In genomic region chr6:80522556-80522955, GRCh38 we compare ENCODE assay signal across 34 cellular contexts.
DNase-seq lines count a peak whose midpoint lies in the region; ATAC-seq, FAIRE-seq and TF ChIP-seq lines count a peak whose summit lies in the region.
"Had no signal": no experiment of that assay in that cellular context is flagged by ENCODE, and none has a peak within 500 bp of the region (broad histone marks: within the 10 kb centered on the region; RNA-seq: fewer than 3 reads in every experiment).

No MANE protein-coding gene starts in this region.

- peaks cover 2% of the 10 kb centered on the region for H3K9me3 Mint-ChIP-seq in glutamatergic neuron (ENCODE audit: unreplicated experiment)
- H3K9me3 Mint-ChIP-seq in stimulated activated memory B cell treated with anti-CD40 and anti-IgM and Interleukin-4, amounts not matched to agents 10 μg/mL and 1 μg/mL and 100 μg/mL, for 72 hours = no peaks in the 10 kb centered on the region
- H3K9me3 Mint-ChIP-seq: CD8-positive, alpha-beta T cell; IgD-negative memory B cell; stimulated activated naive B cell treated with anti-CD40 and anti-IgM and Interleukin-4, amounts not matched to agents 10 μg/mL and 1 μg/mL and 100 μg/mL, for 72 hours had no signal

- POLR2A ChIA-PET in A673 (lab: Charles Lee; ENCODE audit: low non-redundant PET) = interaction anchor here (0.6 kb wide), 1 partner anchor 81 kb away, joined by 4 read pairs; no protein-coding TSS in a partner anchor

- no peak overlapping the region for H3K4me2 ChIP-seq in neuronal stem cell (ENCODE audit: insufficient read depth, low read length, poor library complexity, severe bottlenecking)

- H3K4me1 ChIP-seq in A673 (ENCODE audit: insufficient read depth, low read length, poor library complexity, severe bottlenecking) (peaks cover 24% of the 10 kb centered on the region), neuronal stem cell (ENCODE audit: control insufficient read depth in 2 of 2, insufficient read depth in 1 of 2, low read depth in 1 of 2, low read length in 2 of 2) (peaks cover 3 to 18% of the 10 kb centered on the region in 2 donors), small intestine (ENCODE audit: control insufficient read depth in 2 of 2, insufficient read depth in 1 of 2, low read depth in 1 of 2, low read length in 1 of 2) (peaks cover 0 to 5% of the 10 kb centered on the region in 2 donors)
- H3K4me1 ChIP-seq: HAP-1, right atrium auricular region, suprapubic skin had no signal

- no peak overlapping the region for H3K4me3 Mint-ChIP-seq in glutamatergic neuron (ENCODE audit: unreplicated experiment)
- no peak overlapping the region for H3K4me3 Mint-ChIP-seq in stimulated activated memory B cell treated with anti-CD40 and anti-IgM and Interleukin-4, amounts not matched to agents 10 μg/mL and 1 μg/mL and 100 μg/mL, for 72 hours
- H3K4me3 Mint-ChIP-seq: CD8-positive, alpha-beta T cell; IgD-negative memory B cell; naive thymus-derived CD4-positive, alpha-beta T cell; stimulated activated naive B cell treated with anti-CD40 and anti-IgM and Interleukin-4, amounts not matched to agents 10 μg/mL and 1 μg/mL and 100 μg/mL, for 72 hours had no signal

- no peak overlapping the region for H3K18ac ChIP-seq in neuronal stem cell (ENCODE audit: low read length)

- H3K27me3 Mint-ChIP-seq in glutamatergic neuron (ENCODE audit: unreplicated experiment) = no peaks in the 10 kb centered on the region
- no peaks in the 10 kb centered on the region for H3K27me3 Mint-ChIP-seq in stimulated activated memory B cell treated with anti-CD40 and anti-IgM and Interleukin-4, amounts not matched to agents 10 μg/mL and 1 μg/mL and 100 μg/mL, for 72 hours
- H3K27me3 Mint-ChIP-seq: IgD-negative memory B cell; stimulated activated naive B cell treated with anti-CD40 and anti-IgM and Interleukin-4, amounts not matched to agents 10 μg/mL and 1 μg/mL and 100 μg/mL, for 72 hours had no signal

- no peak overlapping the region for H2BK15ac ChIP-seq in neuronal stem cell (ENCODE audit: low read length)

- no peak overlapping the region for H3K14ac ChIP-seq in neuronal stem cell (ENCODE audit: low read length)

- no peak overlapping the region for H3K9ac ChIP-seq in neuronal stem cell (ENCODE audit: low read depth, low read length, poor library complexity)

- no peaks in the 10 kb centered on the region for H3K79me1 ChIP-seq in neuronal stem cell (ENCODE audit: low read depth, low read length)

- H3K36me3 ChIP-seq in A673 (ENCODE audit: insufficient read depth, low read length, poor library complexity, severe bottlenecking) (no peaks in the 10 kb centered on the region), neuronal stem cell (replicated peaks in 1 of 2; ENCODE audit: control insufficient read depth in 2 of 2, insufficient read depth in 2 of 2, low read length in 2 of 2) (no peaks in the 10 kb centered on the region), small intestine (ENCODE audit: control insufficient read depth in 2 of 2, insufficient read depth in 2 of 2, low read length in 2 of 2) (no peaks in the 10 kb centered on the region)
- H3K36me3 ChIP-seq: esophagus muscularis mucosa, HAP-1, ovary, right atrium auricular region, suprapubic skin had no signal

- intact Hi-C loops in A673 (cut with micrococcal nuclease; ENCODE audit: unreplicated experiment) = no loop called here

- no peaks in the 10 kb centered on the region for H3K36me3 Mint-ChIP-seq in glutamatergic neuron (ENCODE audit: unreplicated experiment)
- no peaks in the 10 kb centered on the region for H3K36me3 Mint-ChIP-seq in stimulated activated memory B cell treated with anti-CD40 and anti-IgM and Interleukin-4, amounts not matched to agents 10 μg/mL and 1 μg/mL and 100 μg/mL, for 72 hours
- H3K36me3 Mint-ChIP-seq: CD8-positive, alpha-beta T cell; IgD-negative memory B cell; stimulated activated naive B cell treated with anti-CD40 and anti-IgM and Interleukin-4, amounts not matched to agents 10 μg/mL and 1 μg/mL and 100 μg/mL, for 72 hours had no signal

- H3K27me3 ChIP-seq in A673 (replicated peaks; ENCODE audit: insufficient read depth, low read depth, low read length, poor library complexity) (no peaks in the 10 kb centered on the region), neuronal stem cell (ENCODE audit: control insufficient read depth in 3 of 3, insufficient read depth in 3 of 3, low read depth in 1 of 3, low read length in 3 of 3) (no peaks in the 10 kb centered on the region), small intestine (ENCODE audit: control insufficient read depth in 2 of 2, insufficient read depth in 2 of 2, low read length in 2 of 2) (no peaks in the 10 kb centered on the region)
- H3K27me3 ChIP-seq: esophagus muscularis mucosa, ovary, right atrium auricular region, suprapubic skin had no signal

- no peak for ATAC-seq in stimulated activated memory B cell treated with anti-CD40 and anti-IgM and Interleukin-4, amounts not matched to agents 10 μg/mL and 1 μg/mL and 100 μg/mL, for 72 hours
- ATAC-seq: CD8-positive, alpha-beta T cell; naive thymus-derived CD4-positive, alpha-beta T cell; PC-3; stimulated activated naive B cell treated with anti-CD40 and anti-IgM and Interleukin-4, amounts not matched to agents 10 μg/mL and 1 μg/mL and 100 μg/mL, for 72 hours had no signal

- H3K4me1 Mint-ChIP-seq in glutamatergic neuron (ENCODE audit: low read depth, unreplicated experiment) = peaks cover 10% of the 10 kb centered on the region
- H3K4me1 Mint-ChIP-seq in stimulated activated memory B cell treated with anti-CD40 and anti-IgM and Interleukin-4, amounts not matched to agents 10 μg/mL and 1 μg/mL and 100 μg/mL, for 72 hours = no peaks in the 10 kb centered on the region
- H3K4me1 Mint-ChIP-seq: IgD-negative memory B cell; stimulated activated naive B cell treated with anti-CD40 and anti-IgM and Interleukin-4, amounts not matched to agents 10 μg/mL and 1 μg/mL and 100 μg/mL, for 72 hours had no signal

- peak overlapping the region; percentile 28 for H3K27ac Mint-ChIP-seq in glutamatergic neuron (ENCODE audit: unreplicated experiment)
- H3K27ac Mint-ChIP-seq in stimulated activated memory B cell treated with anti-CD40 and anti-IgM and Interleukin-4, amounts not matched to agents 10 μg/mL and 1 μg/mL and 100 μg/mL, for 72 hours = no peak overlapping the region
- H3K27ac Mint-ChIP-seq: CD8-positive, alpha-beta T cell; IgD-negative memory B cell; naive thymus-derived CD4-positive, alpha-beta T cell; stimulated activated naive B cell treated with anti-CD40 and anti-IgM and Interleukin-4, amounts not matched to agents 10 μg/mL and 1 μg/mL and 100 μg/mL, for 72 hours had no signal

- H4K91ac ChIP-seq in neuronal stem cell (ENCODE audit: low read depth, low read length, poor library complexity) = no peak overlapping the region

- H3K9me3 ChIP-seq in A673 (ENCODE audit: low read depth, low read length, poor library complexity, severe bottlenecking) (no peaks in the 10 kb centered on the region), neuronal stem cell (replicated peaks in 1 of 2; ENCODE audit: control insufficient read depth in 2 of 2, insufficient read depth in 1 of 2, low read depth in 1 of 2, low read length in 2 of 2) (no peaks in the 10 kb centered on the region), small intestine (ENCODE audit: control insufficient read depth, low read depth) (no peaks in the 10 kb centered on the region)
- H3K9me3 ChIP-seq: esophagus muscularis mucosa, HAP-1, ovary, right atrium auricular region, suprapubic skin had no signal

- H3K23ac ChIP-seq in neuronal stem cell (ENCODE audit: low read depth, low read length, poor library complexity) = no peak overlapping the region

- no CpG with 5 or more reads among the region's 3 CpGs for WGBS in neuronal stem cell (ENCODE audit: extremely low coverage in 2 of 2, insufficient read length in 2 of 2, insufficient replicate concordance in 1 of 2), 2 donors
- 67 to 83% (median 74%) methylated on average over 3 of the region's 3 CpGs for WGBS in small intestine, 3 donors

- H3K4ac ChIP-seq in neuronal stem cell (ENCODE audit: low read length) = no peak overlapping the region

- BruUV-seq in A673 (replicated peaks; lab: Mats Ljungman, UMichigan) = no TSS peak

- no peak for FAIRE-seq in small intestine (lab: Jason Lieb, UNC)
- FAIRE-seq: A204.1, frontal cortex, urothelium cell line had no signal

- no peak overlapping the region for H2BK12ac ChIP-seq in neuronal stem cell (ENCODE audit: low read length)

- CTCF ChIA-PET in A673 (lab: Charles Lee) = no interaction called here

- H2BK5ac ChIP-seq in neuronal stem cell (ENCODE audit: low read length) = no peak overlapping the region

- H4K8ac ChIP-seq in neuronal stem cell (ENCODE audit: low read depth, low read length) = no peak overlapping the region

- H3K4me3 ChIP-seq in A673 (ENCODE audit: low read depth, low read length, poor library complexity, severe bottlenecking) (no peak overlapping the region), cardiac fibroblast (replicated peaks in 1 of 2; ENCODE audit: low read depth in 2 of 2, low read length in 2 of 2) (no peak overlapping the region), neuronal stem cell (ENCODE audit: low read length in 2 of 2) (no peak overlapping the region), small intestine (ENCODE audit: low read depth in 1 of 2, low read length in 2 of 2) (no peak overlapping the region)
- H3K4me3 ChIP-seq: HAP-1, suprapubic skin had no signal

- no peak overlapping the region for H2AK5ac ChIP-seq in neuronal stem cell (ENCODE audit: low read depth, low read length)

- H2BK120ac ChIP-seq in neuronal stem cell (ENCODE audit: low read depth, low read length) = no peak overlapping the region

- DNase-seq in A673 (ENCODE audit: low spot score) (no peak), cardiac fibroblast (ENCODE audit: low read depth in 2 of 2) (peak; percentile 29 to 57), glutamatergic neuron (no peak), neuronal stem cell (ENCODE audit: low spot score) (no peak), small intestine (no peak), dedifferentiated amniotic fluid mesenchymal stem cell (ENCODE audit: extremely low spot score) (no peak)
- no peak for DNase-seq in activated CD4-positive, alpha-beta T cell treated with anti-CD3 and anti-CD28 coated beads for 48 hours
- DNase-seq: activated CD4-positive, alpha-beta T cell treated with anti-CD3 and anti-CD28 coated beads for 4 hours; activated gamma-delta T cell; activated T-cell treated with anti-CD3 and anti-CD28 coated beads, Interleukin-2, amount 50 U/mL, for 1 hour; AML-193; CD8-positive, alpha-beta T cell; DMS153; effector CD8-positive, alpha-beta T cell; left cardiac atrium; naive thymus-derived CD4-positive, alpha-beta T cell; NCI-H1092; NCI-H187; NCI-H2171 treated with DMSO at 0.1 percent for 48 hours; NCI-H524; NK-92 treated with Interleukin-12 subunit alpha and Interleukin-12 subunit beta, amount 100 ng/mL, for 24 hours; ovary; PC-3; stimulated activated CD4-positive, alpha-beta T cell treated with anti-CD3 and anti-CD28 coated beads, Interleukin-4, amount 100 ng/mL, for 4 hours; stimulated activated naive B cell treated with anti-CD40 and anti-IgM and Interleukin-4, amounts not matched to agents 10 μg/mL and 1 μg/mL and 100 μg/mL, for 72 hours had no signal

- TF ChIP-seq CTCF in A673 (conservative IDR thresholded peaks at IDR 0.05; ENCODE audit: low read depth, low read length) (no peak), cardiac fibroblast (IDR thresholded peaks at IDR 0.05; ENCODE audit: low read depth, low read length) (no peak), glutamatergic neuron (IDR thresholded peaks at IDR 0.05; ENCODE audit: partially characterized antibody, unreplicated experiment) (no peak)

- H3K27ac ChIP-seq in A673 (ENCODE audit: low read depth, low read length, poor library complexity, severe bottlenecking) (peak overlapping the region; percentile 70), neuronal stem cell (replicated peaks; ENCODE audit: low read length) (no peak overlapping the region), small intestine (ENCODE audit: low read depth in 1 of 2, low read length in 1 of 2) (no peak overlapping the region)
- H3K27ac ChIP-seq: ovary, right atrium auricular region, suprapubic skin had no signal

- H2AFZ ChIP-seq in neuronal stem cell (ENCODE audit: low read length) = peak overlapping the region; percentile 80

Comparison
In these comparisons a context has a peak if more than half of its experiments do, and no peak if none do; other contexts are left out.
1. DNase-seq: peak in cardiac fibroblast (2 of 2); none in A673 (single experiment), glutamatergic neuron (single experiment), neuronal stem cell (single experiment), activated CD4-positive, alpha-beta T cell treated with anti-CD3 and anti-CD28 coated beads for 48 hours (single experiment), small intestine (single experiment) and dedifferentiated amniotic fluid mesenchymal stem cell (single experiment).